8 cellular contexts compared by ENCODE assay signal in genomic region chr13:77699059-77699680, GRCh38. TPM values are rescaled to one million over a fixed set of nuclear protein-coding genes. Genes with fewer than 3 reads are reported as not detected.
A peak's percentile ranks its signal among the peaks of the same experiment; 100 is the strongest.
DNase-seq lines count a peak whose midpoint lies in the region; ATAC-seq lines count a peak whose summit lies in the region.

No MANE protein-coding gene starts in this region.

- peak overlapping the region; percentile 92 to 96 for H3K27ac Mint-ChIP-seq in T-cell

- H3K9me3 Mint-ChIP-seq in T-cell: no peaks in the 10 kb centered on the region

- no peaks in the 10 kb centered on the region for H3K27me3 Mint-ChIP-seq in T-cell

- no peaks in the 10 kb centered on the region for H3K27me3 ChIP-seq in skeletal muscle tissue (ENCODE audit: control insufficient read depth in 3 of 3, insufficient read depth in 3 of 3, low read length in 3 of 3)

- peaks cover 3% of the 10 kb centered on the region for H3K36me3 Mint-ChIP-seq in T-cell

- H3K4me3 Mint-ChIP-seq in T-cell: peak overlapping the region; percentile 93 to 99 (median 97)

- peaks cover 56 to 57% (median 57%) of the 10 kb centered on the region in 3 donors for H3K4me1 Mint-ChIP-seq in T-cell

- H3K36me3 ChIP-seq in skeletal muscle tissue (ENCODE audit: control insufficient read depth in 3 of 3, insufficient read depth in 3 of 3, low read length in 3 of 3): no peaks in the 10 kb centered on the region

- no peaks in the 10 kb centered on the region for H3K9me3 ChIP-seq in skeletal muscle tissue (ENCODE audit: control insufficient read depth in 3 of 3, low read length in 3 of 3)

- POLR2A ChIA-PET in T-cell (lab: Charles Lee): interaction anchor here in 1 of 2 donors (0.9 kb wide), 1 partner anchor 54 kb away, joined by 4 read pairs; no protein-coding TSS in a partner anchor

- H3K9ac ChIP-seq in skeletal muscle tissue (ENCODE audit: low read depth in 1 of 3, low read length in 3 of 3): peak overlapping the region in 2 of 3 donors; percentile 59 to 76

- no peak overlapping the region for H3K27ac ChIP-seq in skeletal muscle tissue (ENCODE audit: low read depth, low read length)

- CTCF ChIA-PET in T-cell (lab: Charles Lee): no interaction called here

- ATAC-seq in GM21447 (IDR thresholded peaks at IDR 0.05; ENCODE audit: unreplicated experiment) (peak; percentile 17), T-cell (replicated peaks in 1 of 4) (no peak), GM21717 (IDR thresholded peaks at IDR 0.05; ENCODE audit: unreplicated experiment) (no peak)

- DNase-seq in T-cell (no peak), globus pallidus (ENCODE audit: low spot score) (peak; percentile 38), SK-N-DZ (ENCODE audit: low spot score) (no peak), C1 segment of cervical spinal cord (lab: John Stamatoyannopoulos, UW) (no peak)
- no peak for DNase-seq in stimulated activated CD4-positive, alpha-beta T cell treated with anti-CD3 and anti-CD28 coated beads, Interleukin-4, amount 100 ng/mL, for 1 hour

- H3K4me1 ChIP-seq in skeletal muscle tissue (ENCODE audit: control insufficient read depth in 3 of 3, insufficient read depth in 3 of 3, low read length in 3 of 3): peaks cover 0 to 16% (median 10%) of the 10 kb centered on the region in 3 donors

- peak overlapping the region; percentile 83 to 94 (median 93) for H3K4me3 ChIP-seq in skeletal muscle tissue (ENCODE audit: low read length in 3 of 3)

RNA-seq across cellular contexts. Expression of gene SLAIN1, which starts 1.7 kb away (rescaled TPM):
- total RNA-seq in T-cell: 10 to 100 TPM; 37.4 to 41.8 (median 38.9) TPM
- total RNA-seq in skeletal muscle tissue: 8.4 TPM
- polyA plus RNA-seq in SK-N-DZ (2014; cell fraction: cytosol; rRNA removed): 52.8 and 56.3 TPM in 2 replicates
- 30.1 and 35.0 TPM in 2 replicates for polyA plus RNA-seq in SK-N-DZ (2014; cell fraction: nucleus; rRNA removed)
